In the genomic region with DNA sequence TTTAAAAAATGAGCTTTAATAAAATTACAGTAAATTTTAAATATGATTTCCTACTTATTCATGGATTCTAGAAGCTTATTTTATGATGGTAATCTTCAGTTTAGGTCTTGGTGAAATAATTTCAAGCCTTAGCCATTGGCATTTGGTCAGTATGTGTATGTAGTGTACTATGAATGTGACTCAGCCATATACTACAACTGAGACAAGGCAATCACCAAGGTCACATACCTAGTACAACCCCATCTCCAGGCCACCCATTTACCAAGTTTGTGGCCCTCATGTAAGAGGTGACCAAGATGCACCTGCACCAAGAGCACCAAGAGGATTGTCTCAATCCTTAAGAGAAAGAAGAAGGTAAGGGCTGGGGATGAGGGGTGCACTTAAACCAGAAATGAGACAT, we compare ENCODE assay signal across 23 cellular contexts. TPM values are rescaled to one million over a fixed set of nuclear protein-coding genes. Genes with fewer than 3 reads are reported as not detected.
DNase-seq lines count a peak whose midpoint lies in the region; ATAC-seq and TF ChIP-seq lines count a peak whose summit lies in the region.
"Had no signal": no experiment of that assay in that cellular context is flagged by ENCODE, and none has a peak within 500 bp of the region (broad histone marks: within the 10 kb centered on the region; RNA-seq: fewer than 3 reads in every experiment).

No MANE protein-coding gene starts in this region.

- H3K27me3 Mint-ChIP-seq in WTC11 (ENCODE audit: low read depth) = no peaks in the 10 kb centered on the region
- no peaks in the 10 kb centered on the region for H3K27me3 Mint-ChIP-seq in HFFc6 (ENCODE audit: insufficient read depth)
- H3K27me3 Mint-ChIP-seq in T-helper 2 cell treated with Interferon-gamma antibody and Interleukin-4, amounts not matched to agents 5 μg/mL and 100 μg/mL, for 36 hours (ENCODE audit: low read depth) = no peaks in the 10 kb centered on the region
- H3K27me3 Mint-ChIP-seq: activated T-helper 17 cell treated with anti-CD3 and anti-CD28 coated beads, Interleukin-2, amount 50 U/mL, for 72 hours; central memory CD8-positive, alpha-beta T cell had no signal

- DNase-seq in WTC11 (ENCODE audit: low spot score) (no peak), HFFc6 (no peak), NCI-H146 (lab: John Stamatoyannopoulos, UW) (no peak), SHP77 treated with DMSO at 0.1 percent for 48 hours (lab: John Stamatoyannopoulos, UW) (no peak)
- no peak for DNase-seq in T-helper 2 cell treated with Interferon-gamma antibody and Interleukin-4, amounts not matched to agents 5 μg/mL and 100 μg/mL, for 36 hours (ENCODE audit: low spot score)
- DNase-seq: GM23248; left colon; mucosa of descending colon; NCI-H2029; NCI-H524; PC-9; sigmoid colon; stimulated activated CD8-positive, alpha-beta memory T cell treated with anti-CD3 and anti-CD28 coated beads, Interleukin-4, amount 100 ng/mL, for 48 hours; testis; WERI-Rb-1 had no signal

- CTCF ChIA-PET in WTC11 (lab: Charles Lee) = no interaction called here

- TF ChIP-seq CTCF in WTC11 (IDR thresholded peaks at IDR 0.05) = no peak
- no peak for TF ChIP-seq CTCF in HFFc6 (IDR thresholded peaks at IDR 0.05)

- H3K36me3 Mint-ChIP-seq in WTC11 = peaks cover 39% of the 10 kb centered on the region
- peaks cover 31% of the 10 kb centered on the region for H3K36me3 Mint-ChIP-seq in HFFc6 (ENCODE audit: low read depth)
- H3K36me3 Mint-ChIP-seq in T-helper 2 cell treated with Interferon-gamma antibody and Interleukin-4, amounts not matched to agents 5 μg/mL and 100 μg/mL, for 36 hours (ENCODE audit: low read depth) = no peaks in the 10 kb centered on the region

- H3K4me1 Mint-ChIP-seq in WTC11 = peaks cover 14% of the 10 kb centered on the region
- peaks cover 41% of the 10 kb centered on the region for H3K4me1 Mint-ChIP-seq in HFFc6 (ENCODE audit: low read depth)
- no peaks in the 10 kb centered on the region for H3K4me1 Mint-ChIP-seq in T-helper 2 cell treated with Interferon-gamma antibody and Interleukin-4, amounts not matched to agents 5 μg/mL and 100 μg/mL, for 36 hours (ENCODE audit: low read depth)
- H3K4me1 Mint-ChIP-seq: activated T-helper 17 cell treated with anti-CD3 and anti-CD28 coated beads, Interleukin-2, amount 50 U/mL, for 72 hours; central memory CD8-positive, alpha-beta T cell had no signal

- H3K27ac Mint-ChIP-seq in WTC11 (peak overlapping the region; percentile 26; the same call in 1 of the 2 replicates), HFFc6 (no peak overlapping the region)
- no peak overlapping the region for H3K27ac Mint-ChIP-seq in T-helper 2 cell treated with Interferon-gamma antibody and Interleukin-4, amounts not matched to agents 5 μg/mL and 100 μg/mL, for 36 hours
- H3K27ac Mint-ChIP-seq: activated T-helper 17 cell treated with anti-CD3 and anti-CD28 coated beads, Interleukin-2, amount 50 U/mL, for 72 hours; B cell had no signal

- H3K9me3 Mint-ChIP-seq in WTC11 = no peaks in the 10 kb centered on the region
- no peaks in the 10 kb centered on the region for H3K9me3 Mint-ChIP-seq in HFFc6
- no peaks in the 10 kb centered on the region for H3K9me3 Mint-ChIP-seq in T-helper 2 cell treated with Interferon-gamma antibody and Interleukin-4, amounts not matched to agents 5 μg/mL and 100 μg/mL, for 36 hours
- H3K9me3 Mint-ChIP-seq: activated T-helper 17 cell treated with anti-CD3 and anti-CD28 coated beads, Interleukin-2, amount 50 U/mL, for 72 hours; central memory CD8-positive, alpha-beta T cell had no signal

- POLR2A ChIA-PET in WTC11 (lab: Charles Lee) = no interaction called here

- ATAC-seq in GM18858 (IDR thresholded peaks at IDR 0.05; ENCODE audit: unreplicated experiment) = peak; percentile 52
- ATAC-seq in GM21526 (IDR thresholded peaks at IDR 0.05; ENCODE audit: low FRiP score, unreplicated experiment) = peak; percentile 44
- peak; percentile 39 for ATAC-seq in HG03095 (IDR thresholded peaks at IDR 0.05; ENCODE audit: unreplicated experiment)
- ATAC-seq in WTC11 = no peak
- ATAC-seq: activated T-helper 17 cell treated with anti-CD3 and anti-CD28 coated beads, Interleukin-2, amount 50 U/mL, for 72 hours; left colon; mucosa of descending colon had no signal

- H3K4me3 Mint-ChIP-seq in WTC11 (no peak overlapping the region), HFFc6 (no peak overlapping the region)
- no peak overlapping the region for H3K4me3 Mint-ChIP-seq in T-helper 2 cell treated with Interferon-gamma antibody and Interleukin-4, amounts not matched to agents 5 μg/mL and 100 μg/mL, for 36 hours
- H3K4me3 Mint-ChIP-seq: activated T-helper 17 cell treated with anti-CD3 and anti-CD28 coated beads, Interleukin-2, amount 50 U/mL, for 72 hours; B cell; central memory CD8-positive, alpha-beta T cell had no signal

TF ChIP-seq in WTC11, 78 proteins besides CTCF, POLR2A, EP300 and RAD21:
- TF ChIP-seq RELA (CRISPR knock-in tag; IDR thresholded peaks at IDR 0.05; ENCODE audit: borderline replicate concordance) (no peak), EMX1 (CRISPR knock-in tag; IDR thresholded peaks at IDR 0.05) (no peak), ZNF232 (CRISPR knock-in tag; IDR thresholded peaks at IDR 0.05) (no peak), ATF1 (CRISPR knock-in tag; IDR thresholded peaks at IDR 0.05) (no peak), ZNF416 (CRISPR knock-in tag; IDR thresholded peaks at IDR 0.05) (no peak), OVOL2 (CRISPR knock-in tag; IDR thresholded peaks at IDR 0.05; ENCODE audit: borderline replicate concordance) (no peak)
- TF ChIP-seq, protein P1, sequence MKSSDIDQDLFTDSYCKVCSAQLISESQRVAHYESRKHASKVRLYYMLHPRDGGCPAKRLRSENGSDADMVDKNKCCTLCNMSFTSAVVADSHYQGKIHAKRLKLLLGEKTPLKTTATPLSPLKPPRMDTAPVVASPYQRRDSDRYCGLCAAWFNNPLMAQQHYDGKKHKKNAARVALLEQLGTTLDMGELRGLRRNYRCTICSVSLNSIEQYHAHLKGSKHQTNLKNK (CRISPR knock-in tag; IDR thresholded peaks at IDR 0.05) = no peak
- TF ChIP-seq, protein P2, sequence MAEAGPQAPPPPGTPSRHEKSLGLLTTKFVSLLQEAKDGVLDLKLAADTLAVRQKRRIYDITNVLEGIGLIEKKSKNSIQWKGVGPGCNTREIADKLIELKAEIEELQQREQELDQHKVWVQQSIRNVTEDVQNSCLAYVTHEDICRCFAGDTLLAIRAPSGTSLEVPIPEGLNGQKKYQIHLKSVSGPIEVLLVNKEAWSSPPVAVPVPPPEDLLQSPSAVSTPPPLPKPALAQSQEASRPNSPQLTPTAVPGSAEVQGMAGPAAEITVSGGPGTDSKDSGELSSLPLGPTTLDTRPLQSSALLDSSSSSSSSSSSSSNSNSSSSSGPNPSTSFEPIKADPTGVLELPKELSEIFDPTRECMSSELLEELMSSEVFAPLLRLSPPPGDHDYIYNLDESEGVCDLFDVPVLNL (CRISPR knock-in tag; IDR thresholded peaks at IDR 0.05; ENCODE audit: borderline replicate concordance, low read depth) = no peak
TF ChIP-seq in WTC11: peak in this region for 0.

RNA-seq across cellular contexts. Expression of gene FRZB, which starts 54.8 kb away (rescaled TPM):
- total RNA-seq in WTC11 (2021) = 1.2 to 1.9 TPM (median 1.5 TPM) in 3 replicates
- under 1 TPM in 3 of 6 experiments, not detected in 3; 0.06 to 0.17 (median 0.09) TPM for total RNA-seq in HFFc6 (2021; fragmentation: NEBNext Ultra II Directional; extraction: Animal tissue kit (Norgen Biotek cat#: 25700))
- total RNA-seq: activated CD8-positive, alpha-beta memory T cell treated with anti-CD3 and anti-CD28 coated beads for 36 hours; activated T-helper 17 cell treated with anti-CD3 and anti-CD28 coated beads, Interleukin-2, amount 50 U/mL, for 72 hours; B cell; HT1080 had no signal
